2 cellular contexts compared by ENCODE assay signal in the genomic region with DNA sequence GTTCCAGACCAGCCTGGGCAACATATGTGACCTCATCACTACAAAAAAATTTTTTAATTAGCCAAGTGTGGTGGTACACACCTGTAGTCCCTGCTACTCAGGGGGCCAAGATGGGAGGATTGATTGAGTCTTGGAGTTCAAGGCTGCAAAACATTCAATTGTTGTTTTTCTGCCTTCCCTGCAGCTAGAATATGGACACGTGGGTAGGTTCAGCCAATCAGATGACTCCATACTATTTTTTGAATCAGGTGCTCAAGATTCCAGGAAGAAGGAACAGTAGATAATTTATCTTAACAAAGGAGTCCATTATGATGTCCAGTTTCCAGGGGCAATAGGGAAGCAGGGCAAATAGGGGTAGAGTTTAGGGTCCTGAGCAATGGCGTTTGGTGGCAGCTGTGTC.
TF ChIP-seq lines count a peak whose summit lies in the region.

No MANE protein-coding gene starts in this region.

TF ChIP-seq in A549, 52 proteins besides CTCF, POLR2A, EP300 and RAD21:
- TF ChIP-seq, protein P1, sequence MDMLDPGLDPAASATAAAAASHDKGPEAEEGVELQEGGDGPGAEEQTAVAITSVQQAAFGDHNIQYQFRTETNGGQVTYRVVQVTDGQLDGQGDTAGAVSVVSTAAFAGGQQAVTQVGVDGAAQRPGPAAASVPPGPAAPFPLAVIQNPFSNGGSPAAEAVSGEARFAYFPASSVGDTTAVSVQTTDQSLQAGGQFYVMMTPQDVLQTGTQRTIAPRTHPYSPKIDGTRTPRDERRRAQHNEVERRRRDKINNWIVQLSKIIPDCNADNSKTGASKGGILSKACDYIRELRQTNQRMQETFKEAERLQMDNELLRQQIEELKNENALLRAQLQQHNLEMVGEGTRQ (IDR thresholded peaks at IDR 0.05) = peak; percentile 55
- no peak for TF ChIP-seq JUNB (IDR thresholded peaks at IDR 0.05)

TF ChIP-seq in Ishikawa, 13 proteins besides CTCF, POLR2A, EP300 and RAD21 (continued from another document):
- TF ChIP-seq FOXM1 (IDR thresholded peaks at IDR 0.05; ENCODE audit: borderline replicate concordance, low read depth) (no peak), TAF1 (IDR thresholded peaks at IDR 0.05; ENCODE audit: low read depth) (no peak), EGR1 (IDR thresholded peaks at IDR 0.05) (no peak)
- TF ChIP-seq, protein P2, sequence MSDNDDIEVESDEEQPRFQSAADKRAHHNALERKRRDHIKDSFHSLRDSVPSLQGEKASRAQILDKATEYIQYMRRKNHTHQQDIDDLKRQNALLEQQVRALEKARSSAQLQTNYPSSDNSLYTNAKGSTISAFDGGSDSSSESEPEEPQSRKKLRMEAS (IDR thresholded peaks at IDR 0.05) = no peak
- TF ChIP-seq, protein P3, sequence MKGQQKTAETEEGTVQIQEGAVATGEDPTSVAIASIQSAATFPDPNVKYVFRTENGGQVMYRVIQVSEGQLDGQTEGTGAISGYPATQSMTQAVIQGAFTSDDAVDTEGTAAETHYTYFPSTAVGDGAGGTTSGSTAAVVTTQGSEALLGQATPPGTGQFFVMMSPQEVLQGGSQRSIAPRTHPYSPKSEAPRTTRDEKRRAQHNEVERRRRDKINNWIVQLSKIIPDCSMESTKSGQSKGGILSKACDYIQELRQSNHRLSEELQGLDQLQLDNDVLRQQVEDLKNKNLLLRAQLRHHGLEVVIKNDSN (IDR thresholded peaks at IDR 0.05) = peak; percentile 69
TF ChIP-seq in Ishikawa: peak in this region for 1.
